Comparison of ENCODE assay signal across 19 cellular contexts in genomic region chr14:69042309-69043006, GRCh38.
A peak's percentile ranks its signal among the peaks of the same experiment; 100 is the strongest.
DNase-seq lines count a peak whose midpoint lies in the region; ATAC-seq and TF ChIP-seq lines count a peak whose summit lies in the region.
"Had no signal": no experiment of that assay in that cellular context is flagged by ENCODE, and none has a peak within 500 bp of the region (broad histone marks: within the 10 kb centered on the region; RNA-seq: fewer than 3 reads in every experiment).

No MANE protein-coding gene starts in this region.

- H3K9ac ChIP-seq in rectal smooth muscle tissue (ENCODE audit: low read length) = no peak overlapping the region

- H3K4me3 ChIP-seq in right atrium auricular region (no peak overlapping the region), rectal smooth muscle tissue (ENCODE audit: low read length) (peak overlapping the region; percentile 5), aorta (ENCODE audit: low read length in 2 of 2) (no peak overlapping the region)

- TF ChIP-seq CTCF in right atrium auricular region (IDR thresholded peaks at IDR 0.05) = no peak

- no peak for DNase-seq in right atrium auricular region (ENCODE audit: low spot score)
- no peak for DNase-seq in cardiac septum (ENCODE audit: low spot score)
- DNase-seq in inferior parietal cortex (ENCODE audit: extremely low spot score) = peak; percentile 38
- no peak for DNase-seq in aorta
- DNase-seq in NCI-H510A (lab: John Stamatoyannopoulos, UW) = no peak
- DNase-seq: ACHN; activated CD4-positive, alpha-beta T cell treated with anti-CD3 and anti-CD28 coated beads, Interleukin-2, amount 10 ng/mL, durations not matched to agents 7 days and 5 days; activated T-cell treated with anti-CD3 and anti-CD28 coated beads, Interleukin-2, amount 50 U/mL, for 24 hours; amniotic stem cell; foreskin keratinocyte; immature natural killer cell; naive B cell; NCI-H1930; NCI-H774; stimulated activated naive CD8-positive, alpha-beta T cell treated with anti-CD3 and anti-CD28 coated beads, Interleukin-15, Interleukin-2, amounts not matched to agents 100 U/mL and 50 U/mL, for 24 hours; T1000 had no signal

- H3K9me3 ChIP-seq in right atrium auricular region (no peaks in the 10 kb centered on the region), aorta (ENCODE audit: control insufficient read depth, low read length) (no peaks in the 10 kb centered on the region)

- intact Hi-C loops in cardiac septum (cut with DNase I) = loop anchor here (2.0 kb wide), 1 partner anchor 104 kb away; no protein-coding TSS in a partner anchor
- intact Hi-C loops in aorta (cut with DNase I) = loop anchor here (1.0 to 5.0 kb wide), 5 partner anchors 35 to 64 kb away; partner anchors contain the start of gene ACTN1 (in 2 of the 2)

- H3K36me3 ChIP-seq in right atrium auricular region (no peaks in the 10 kb centered on the region), rectal smooth muscle tissue (ENCODE audit: control insufficient read depth, insufficient read depth, low read length) (no peaks in the 10 kb centered on the region), aorta (ENCODE audit: control insufficient read depth in 1 of 2, insufficient read depth in 2 of 2, low read length in 1 of 2) (no peaks in the 10 kb centered on the region)

- no peaks in the 10 kb centered on the region for H3K27me3 ChIP-seq in right atrium auricular region
- no peaks in the 10 kb centered on the region for H3K27me3 ChIP-seq in rectal smooth muscle tissue (ENCODE audit: control insufficient read depth, insufficient read depth, low read length)
- no peaks in the 10 kb centered on the region for H3K27me3 ChIP-seq in aorta (ENCODE audit: control insufficient read depth in 1 of 2, insufficient read depth in 2 of 2, low read length in 1 of 2)
- H3K27me3 ChIP-seq: foreskin keratinocyte had no signal

- 3 to 4% methylated on average over 5 of the region's 5 CpGs for WGBS in aorta, 2 donors

- peak overlapping the region; percentile 39 to 89 for H3K27ac ChIP-seq in right atrium auricular region
- no peak overlapping the region for H3K27ac ChIP-seq in rectal smooth muscle tissue (ENCODE audit: low read depth, low read length)
- H3K27ac ChIP-seq in aorta (ENCODE audit: low read depth in 1 of 2, low read length in 2 of 2) = peak overlapping the region; percentile 77 to 92
- H3K27ac ChIP-seq: foreskin keratinocyte had no signal

- ATAC-seq in aorta (ENCODE audit: low FRiP score) = no peak
- no peak for ATAC-seq in GM19452 (IDR thresholded peaks at IDR 0.05; ENCODE audit: unreplicated experiment)
- no peak for ATAC-seq in HG02884 (IDR thresholded peaks at IDR 0.05; ENCODE audit: unreplicated experiment)
- ATAC-seq: foreskin keratinocyte had no signal

- H3K4me1 ChIP-seq in right atrium auricular region (peaks cover 0 to 67% of the 10 kb centered on the region in 2 donors), rectal smooth muscle tissue (ENCODE audit: control insufficient read depth, insufficient read depth, low read length) (peaks cover 45% of the 10 kb centered on the region), aorta (ENCODE audit: control insufficient read depth in 1 of 2, insufficient read depth in 2 of 2, low read length in 2 of 2) (peaks cover 5 to 15% of the 10 kb centered on the region in 2 donors)
